In genomic region chr15:43794269-43795037, GRCh38 we compare ENCODE assay signal across 9 cellular contexts. TPM values are rescaled to one million over a fixed set of nuclear protein-coding genes. Genes with fewer than 3 reads are reported as not detected.
DNase-seq lines count a peak whose midpoint lies in the region; ATAC-seq and TF ChIP-seq lines count a peak whose summit lies in the region.
"Had no signal": no experiment of that assay in that cellular context is flagged by ENCODE, and none has a peak within 500 bp of the region (broad histone marks: within the 10 kb centered on the region; RNA-seq: fewer than 3 reads in every experiment).

No MANE protein-coding gene starts in this region.

- H3K9me3 Mint-ChIP-seq in activated naive CD4-positive, alpha-beta T cell treated with anti-CD3 and anti-CD28 coated beads, Interleukin-2, amount 10 ng/mL, durations not matched to agents 7 days and 5 days, result no peaks in the 10 kb centered on the region
- no peaks in the 10 kb centered on the region for H3K9me3 Mint-ChIP-seq in activated naive CD8-positive, alpha-beta T cell treated with anti-CD3 and anti-CD28 coated beads for 36 hours

- H3K27ac ChIP-seq in tibial artery, result peak overlapping the region; percentile 99 to 100

- peak overlapping the region in 1 of 2 donors; percentile 97 for H3K4me3 ChIP-seq in tibial artery

- no peaks in the 10 kb centered on the region for H3K27me3 ChIP-seq in tibial artery

- peaks cover 53% of the 10 kb centered on the region for H3K4me1 Mint-ChIP-seq in activated naive CD4-positive, alpha-beta T cell treated with anti-CD3 and anti-CD28 coated beads, Interleukin-2, amount 10 ng/mL, durations not matched to agents 7 days and 5 days
- peaks cover 53% of the 10 kb centered on the region for H3K4me1 Mint-ChIP-seq in activated naive CD8-positive, alpha-beta T cell treated with anti-CD3 and anti-CD28 coated beads for 36 hours

- no peak for DNase-seq in activated naive CD4-positive, alpha-beta T cell treated with anti-CD3 and anti-CD28 coated beads, Interleukin-2, amount 10 ng/mL, durations not matched to agents 7 days and 5 days
- no peak for DNase-seq in activated naive CD4-positive, alpha-beta T cell (lab: John Stamatoyannopoulos, UW)
- no peak for DNase-seq in activated naive CD8-positive, alpha-beta T cell treated with anti-CD3 and anti-CD28 coated beads for 36 hours
- peak; percentile 83 for DNase-seq in iris pigment epithelial cell (ENCODE audit: low read depth)
- DNase-seq in tibial artery, result no peak
- DNase-seq in sciatic nerve (ENCODE audit: low spot score), result no peak
- no peak for DNase-seq in HuH-7.5 (ENCODE audit: low spot score)
- DNase-seq: stimulated activated CD8-positive, alpha-beta memory T cell treated with anti-CD3 and anti-CD28 coated beads, Interleukin-4, amount 100 ng/mL, for 48 hours had no signal

- peak overlapping the region; percentile 76 for H3K27ac Mint-ChIP-seq in activated naive CD4-positive, alpha-beta T cell treated with anti-CD3 and anti-CD28 coated beads, Interleukin-2, amount 10 ng/mL, durations not matched to agents 7 days and 5 days
- peak overlapping the region; percentile 99 for H3K27ac Mint-ChIP-seq in activated naive CD8-positive, alpha-beta T cell treated with anti-CD3 and anti-CD28 coated beads for 36 hours

- H3K36me3 Mint-ChIP-seq in activated naive CD4-positive, alpha-beta T cell treated with anti-CD3 and anti-CD28 coated beads, Interleukin-2, amount 10 ng/mL, durations not matched to agents 7 days and 5 days, result peaks cover 58% of the 10 kb centered on the region
- peaks cover 47% of the 10 kb centered on the region for H3K36me3 Mint-ChIP-seq in activated naive CD8-positive, alpha-beta T cell treated with anti-CD3 and anti-CD28 coated beads for 36 hours

- H3K27me3 Mint-ChIP-seq in activated naive CD4-positive, alpha-beta T cell treated with anti-CD3 and anti-CD28 coated beads, Interleukin-2, amount 10 ng/mL, durations not matched to agents 7 days and 5 days, result no peaks in the 10 kb centered on the region
- H3K27me3 Mint-ChIP-seq in activated naive CD8-positive, alpha-beta T cell treated with anti-CD3 and anti-CD28 coated beads for 36 hours, result no peaks in the 10 kb centered on the region

- peaks cover 25 to 44% (median 31%) of the 10 kb centered on the region in 3 donors for H3K36me3 ChIP-seq in tibial artery

- peak overlapping the region; percentile 95 for H3K4me3 Mint-ChIP-seq in activated naive CD4-positive, alpha-beta T cell treated with anti-CD3 and anti-CD28 coated beads, Interleukin-2, amount 10 ng/mL, durations not matched to agents 7 days and 5 days
- peak overlapping the region; percentile 97 for H3K4me3 Mint-ChIP-seq in activated naive CD8-positive, alpha-beta T cell treated with anti-CD3 and anti-CD28 coated beads for 36 hours

- ATAC-seq in sciatic nerve (no peak), GM21367 (IDR thresholded peaks at IDR 0.05; ENCODE audit: unreplicated experiment) (no peak)

- H3K4me1 ChIP-seq in tibial artery, result peaks cover 0 to 61% (median 44%) of the 10 kb centered on the region in 4 donors

- H3K9me3 ChIP-seq in tibial artery, result no peaks in the 10 kb centered on the region

- CTCF ChIA-PET in activated naive CD4-positive, alpha-beta T cell treated with anti-CD3 and anti-CD28 coated beads, Interleukin-2, amount 10 ng/mL, durations not matched to agents 7 days and 5 days (lab: Charles Lee), result no interaction called here

- intact Hi-C loops in tibial artery (cut with DNase I; ENCODE audit: low total_unique reads), result no loop called here
- intact Hi-C loops in sciatic nerve (cut with DNase I), result no loop called here

- no peak for TF ChIP-seq CTCF in tibial artery (IDR thresholded peaks at IDR 0.05)

RNA-seq across cellular contexts. Expression of gene SERF2, which starts 2.3 kb away (rescaled TPM):
- total RNA-seq in activated naive CD8-positive, alpha-beta T cell treated with anti-CD3 and anti-CD28 coated beads for 36 hours, result 100 to 1,000 TPM; 695 to 709 TPM
- 656 TPM for total RNA-seq in sciatic nerve

RNA-seq across cellular contexts. Expression of gene SERINC4, which starts 5.6 kb away (rescaled TPM):
- total RNA-seq in activated naive CD8-positive, alpha-beta T cell treated with anti-CD3 and anti-CD28 coated beads for 36 hours, result under 1 TPM; 0.08 to 0.14 TPM
- 0.31 TPM for total RNA-seq in sciatic nerve

RNA-seq across cellular contexts. Expression of gene HYPK, which starts 5.9 kb away (rescaled TPM):
- 10 to 100 TPM; 20.9 to 24.0 TPM for total RNA-seq in activated naive CD8-positive, alpha-beta T cell treated with anti-CD3 and anti-CD28 coated beads for 36 hours
- 13.6 TPM for total RNA-seq in sciatic nerve

RNA-seq across cellular contexts. Expression of gene ELL3, which starts 17.7 kb away (rescaled TPM):
- 1 to 10 TPM; 1.4 to 2.4 TPM for total RNA-seq in activated naive CD8-positive, alpha-beta T cell treated with anti-CD3 and anti-CD28 coated beads for 36 hours
- total RNA-seq in sciatic nerve, result 5.6 TPM

RNA-seq across cellular contexts. Expression of gene MFAP1, which starts 30.0 kb away (rescaled TPM):
- total RNA-seq in activated naive CD8-positive, alpha-beta T cell treated with anti-CD3 and anti-CD28 coated beads for 36 hours, result 10 to 100 TPM; 48.3 to 49.6 TPM
- total RNA-seq in sciatic nerve, result 17.3 TPM
